9 cellular contexts compared by ENCODE assay signal in genomic region chr4:79650794-79651431, GRCh38.
DNase-seq lines count a peak whose midpoint lies in the region; ATAC-seq and TF ChIP-seq lines count a peak whose summit lies in the region.
"Had no signal": no experiment of that assay in that cellular context is flagged by ENCODE, and none has a peak within 500 bp of the region (broad histone marks: within the 10 kb centered on the region; RNA-seq: fewer than 3 reads in every experiment).

No MANE protein-coding gene starts in this region.

- ATAC-seq in activated T-cell treated with anti-CD3 and anti-CD28 coated beads, Interleukin-2, amount 50 U/mL, for 72 hours (replicated peaks in 1 of 2): no peak
- ATAC-seq: HepG2 had no signal

- H3K36me3 Mint-ChIP-seq in activated T-cell treated with anti-CD3 and anti-CD28 coated beads, Interleukin-2, amount 50 U/mL, for 72 hours (ENCODE audit: insufficient read depth in 2 of 2): no peaks in the 10 kb centered on the region

- peaks cover 7% of the 10 kb centered on the region for H3K4me1 Mint-ChIP-seq in activated T-cell treated with anti-CD3 and anti-CD28 coated beads, Interleukin-2, amount 50 U/mL, for 72 hours (ENCODE audit: low read depth)

- in situ Hi-C loops in HAP-1 (cut with MboI; ENCODE audit: low sequenced_read_pairs): no loop called here

- H3K9me3 Mint-ChIP-seq in activated T-cell treated with anti-CD3 and anti-CD28 coated beads, Interleukin-2, amount 50 U/mL, for 72 hours: no peaks in the 10 kb centered on the region

- H3K4me3 Mint-ChIP-seq in activated T-cell treated with anti-CD3 and anti-CD28 coated beads, Interleukin-2, amount 50 U/mL, for 72 hours: no peak overlapping the region

- H3K4me1 ChIP-seq in ES-I3 (ENCODE audit: insufficient read depth, low read length): peaks cover 55% of the 10 kb centered on the region
- H3K4me1 ChIP-seq in rectal smooth muscle tissue (ENCODE audit: control insufficient read depth, insufficient read depth, low read length): peaks cover 16% of the 10 kb centered on the region
- H3K4me1 ChIP-seq in HAP-1: no peaks in the 10 kb centered on the region

- peaks cover 13% of the 10 kb centered on the region for H3K27me3 Mint-ChIP-seq in activated T-cell treated with anti-CD3 and anti-CD28 coated beads, Interleukin-2, amount 50 U/mL, for 72 hours (ENCODE audit: low read depth)

- DNase-seq in RKO (ENCODE audit: low spot score): peak; percentile 55
- DNase-seq in fibroblast of mammary gland (ENCODE audit: low read depth): peak; percentile 33
- no peak for DNase-seq in activated T-cell treated with anti-CD3 and anti-CD28 coated beads, Interleukin-2, amount 50 U/mL, for 72 hours
- DNase-seq in HuH-7 (ENCODE audit: low spot score): no peak
- no peak for DNase-seq in HAP-1 (ENCODE audit: low spot score in 2 of 2)
- no peak for DNase-seq in hepatic stellate cell (ENCODE audit: low spot score)

- H3K27me3 ChIP-seq in rectal smooth muscle tissue (ENCODE audit: control insufficient read depth, insufficient read depth, low read length) (no peaks in the 10 kb centered on the region), HAP-1 (ENCODE audit: low read depth) (no peaks in the 10 kb centered on the region)

- H3K4me3 ChIP-seq in fibroblast of mammary gland (ENCODE audit: control insufficient read depth, low read depth, low read length) (no peak overlapping the region), rectal smooth muscle tissue (ENCODE audit: low read length) (no peak overlapping the region), HAP-1 (no peak overlapping the region)

- no peak overlapping the region for H3K27ac Mint-ChIP-seq in activated T-cell treated with anti-CD3 and anti-CD28 coated beads, Interleukin-2, amount 50 U/mL, for 72 hours

- H3K9ac ChIP-seq in ES-I3 (ENCODE audit: low read depth, low read length) (peak overlapping the region; percentile 34; the same call in 1 of the 2 replicates), rectal smooth muscle tissue (ENCODE audit: low read length) (no peak overlapping the region)

- peak overlapping the region; percentile 54 for H3K27ac ChIP-seq in rectal smooth muscle tissue (ENCODE audit: low read depth, low read length)

- H3K36me3 ChIP-seq in ES-I3 (ENCODE audit: insufficient read depth, low read length) (no peaks in the 10 kb centered on the region), rectal smooth muscle tissue (ENCODE audit: control insufficient read depth, insufficient read depth, low read length) (no peaks in the 10 kb centered on the region), HAP-1 (replicated peaks) (no peaks in the 10 kb centered on the region)

- TF ChIP-seq CTCF in fibroblast of mammary gland (conservative IDR thresholded peaks at IDR 0.05; ENCODE audit: control insufficient read depth, insufficient read depth, low read depth, low read length): no peak

- H3K9me3 ChIP-seq in ES-I3 (ENCODE audit: control insufficient read depth, insufficient read depth, low read length) (no peaks in the 10 kb centered on the region), HAP-1 (no peaks in the 10 kb centered on the region)

Comparison
In these comparisons a context has a peak if more than half of its experiments do, and no peak if none do; other contexts are left out.
1. DNase-seq: peak in RKO (single experiment) and fibroblast of mammary gland (single experiment); none in activated T-cell treated with anti-CD3 and anti-CD28 coated beads, Interleukin-2, amount 50 U/mL, for 72 hours (0 of 2), HuH-7 (single experiment), HAP-1 (0 of 2) and hepatic stellate cell (single experiment).